ENCODE assay signal across 8 cellular contexts in genomic region chr16:78560997-78561396, GRCh38.
"Had no signal": no experiment of that assay in that cellular context is flagged by ENCODE, and none has a peak within 500 bp of the region (broad histone marks: within the 10 kb centered on the region; RNA-seq: fewer than 3 reads in every experiment).

No MANE protein-coding gene starts in this region.

- DNase-seq: GDM1, GF-D8 had no signal

- H3K4me3 ChIP-seq: GM12878 had no signal

- ATAC-seq: GM12878 had no signal

- FAIRE-seq: G401.6, GM12878, GM12891, GM12892, GM18507, GM19239 had no signal
